ENCODE assay signal across 8 cellular contexts in the genomic region with DNA sequence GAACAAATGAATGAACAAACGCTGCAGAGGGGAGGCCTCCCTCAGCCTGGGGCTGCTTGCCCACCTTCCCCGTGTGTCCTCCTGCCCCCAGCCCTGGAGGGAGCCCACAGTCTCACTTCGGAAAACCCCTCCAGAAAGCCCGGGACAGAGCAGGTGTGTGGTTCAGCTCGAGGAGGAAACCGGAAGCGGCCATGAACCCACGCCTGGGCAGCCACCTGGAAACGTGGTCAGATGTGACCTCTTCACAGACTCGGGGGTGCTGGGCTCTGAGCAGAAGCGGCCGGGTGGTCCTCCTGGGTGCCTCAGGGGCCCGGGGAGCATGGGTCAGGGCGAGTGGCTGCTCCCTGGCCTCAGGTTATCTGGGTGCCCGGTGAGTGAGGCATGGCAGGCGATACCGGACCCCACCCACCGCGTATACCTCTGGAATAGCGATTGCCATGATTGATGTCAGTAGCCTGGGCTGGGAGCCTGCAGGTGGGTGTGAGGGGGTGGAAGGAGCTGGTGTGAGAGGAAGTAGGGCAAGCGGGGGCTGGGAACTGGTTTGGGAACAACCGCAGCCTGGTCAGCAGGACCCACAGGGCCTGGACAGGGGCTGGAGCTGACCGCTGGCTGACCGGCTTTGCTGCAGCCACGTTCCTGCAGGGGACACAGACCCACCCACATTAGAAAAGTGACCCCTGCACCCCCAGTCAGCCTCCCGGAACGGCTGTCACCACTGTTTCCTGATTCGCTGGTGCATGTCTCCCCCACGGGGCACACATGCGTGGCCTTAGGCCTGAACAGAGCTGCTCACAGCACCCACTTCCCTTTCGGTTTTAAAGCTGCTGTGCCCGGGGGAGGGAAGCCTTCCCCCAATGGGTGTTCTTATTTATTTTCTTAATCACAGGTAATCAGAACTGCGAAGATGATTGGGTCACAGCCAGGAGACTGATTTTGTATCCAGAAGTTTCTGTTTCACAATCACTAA.
DNase-seq lines count a peak whose midpoint lies in the region; ATAC-seq and TF ChIP-seq lines count a peak whose summit lies in the region.
"Not testable (repeated sequence)": the region's sequence is repeated elsewhere in the genome, so short reads cannot be mapped to it uniquely, and the experiment has no call there.

No MANE protein-coding gene starts in this region.

- H3K4me3 ChIP-seq in heart right ventricle = not testable (repeated sequence)

- H3K4me3 Mint-ChIP-seq in activated CD8-positive, alpha-beta T cell treated with anti-CD3 and anti-CD28 coated beads, Interleukin-2, amount 10 ng/mL, durations not matched to agents 7 days and 5 days; natural killer cell: not testable (repeated sequence)

- H3K36me3 Mint-ChIP-seq in activated CD8-positive, alpha-beta T cell treated with anti-CD3 and anti-CD28 coated beads, Interleukin-2, amount 10 ng/mL, durations not matched to agents 7 days and 5 days (ENCODE audit: low read depth); natural killer cell: not testable (repeated sequence)

- not testable (repeated sequence) for H3K9me3 Mint-ChIP-seq in activated CD8-positive, alpha-beta T cell treated with anti-CD3 and anti-CD28 coated beads, Interleukin-2, amount 10 ng/mL, durations not matched to agents 7 days and 5 days (ENCODE audit: insufficient read depth); natural killer cell

- H3K36me3 ChIP-seq in heart right ventricle = not testable (repeated sequence)

- WGBS in heart right ventricle, 2 donors = no CpG with 5 or more reads among the region's 33 CpGs

- H3K9me3 ChIP-seq in heart right ventricle = not testable (repeated sequence)

- not testable (repeated sequence) for DNase-seq in activated CD8-positive, alpha-beta T cell treated with anti-CD3 and anti-CD28 coated beads, Interleukin-2, amount 10 ng/mL, durations not matched to agents 7 days and 5 days; heart right ventricle; natural killer cell

- intact Hi-C loops in heart right ventricle (cut with DNase I); natural killer cell (cut with micrococcal nuclease): not testable (repeated sequence)

- H3K4me1 Mint-ChIP-seq in activated CD8-positive, alpha-beta T cell treated with anti-CD3 and anti-CD28 coated beads, Interleukin-2, amount 10 ng/mL, durations not matched to agents 7 days and 5 days (ENCODE audit: low read depth); natural killer cell: not testable (repeated sequence)

- ATAC-seq in GM18502 (IDR thresholded peaks at IDR 0.05; ENCODE audit: poor library complexity, unreplicated experiment) (peak; percentile 68), GM19397 (IDR thresholded peaks at IDR 0.05; ENCODE audit: unreplicated experiment) (peak; percentile 65), GM21723 (IDR thresholded peaks at IDR 0.05; ENCODE audit: unreplicated experiment) (peak; percentile 66), HG02943 (IDR thresholded peaks at IDR 0.05; ENCODE audit: low read depth, unreplicated experiment) (peak; percentile 67), HG03432 (IDR thresholded peaks at IDR 0.05; ENCODE audit: unreplicated experiment) (peak; percentile 56), heart right ventricle (peak in 5 of 8 donors; percentile 10 to 45 (median 27)), natural killer cell (peak; percentile 79 to 94 (median 90))
- peak; percentile 87 for ATAC-seq in activated CD8-positive, alpha-beta T cell treated with anti-CD3 and anti-CD28 coated beads, Interleukin-2, amount 10 ng/mL, durations not matched to agents 7 days and 5 days

- not testable (repeated sequence) for H3K27ac ChIP-seq in heart right ventricle

- POLR2A ChIA-PET in activated CD8-positive, alpha-beta T cell treated with anti-CD3 and anti-CD28 coated beads, Interleukin-2, amount 10 ng/mL, durations not matched to agents 7 days and 5 days (lab: Charles Lee) = not testable (repeated sequence)

- not testable (repeated sequence) for TF ChIP-seq CTCF in heart right ventricle (IDR thresholded peaks at IDR 0.05); natural killer cell (IDR thresholded peaks at IDR 0.05)

- not testable (repeated sequence) for H3K27me3 Mint-ChIP-seq in activated CD8-positive, alpha-beta T cell treated with anti-CD3 and anti-CD28 coated beads, Interleukin-2, amount 10 ng/mL, durations not matched to agents 7 days and 5 days (ENCODE audit: low read depth); natural killer cell (ENCODE audit: low read depth in 2 of 2)

- not testable (repeated sequence) for H3K27me3 ChIP-seq in heart right ventricle

- not testable (repeated sequence) for H3K4me1 ChIP-seq in heart right ventricle

- CTCF ChIA-PET in activated CD8-positive, alpha-beta T cell treated with anti-CD3 and anti-CD28 coated beads, Interleukin-2, amount 10 ng/mL, durations not matched to agents 7 days and 5 days (lab: Charles Lee) = not testable (repeated sequence)

- not testable (repeated sequence) for H3K27ac Mint-ChIP-seq in activated CD8-positive, alpha-beta T cell treated with anti-CD3 and anti-CD28 coated beads, Interleukin-2, amount 10 ng/mL, durations not matched to agents 7 days and 5 days; natural killer cell

Comparison
In these comparisons a context has a peak if more than half of its experiments do, and no peak if none do; other contexts are left out.
1. ATAC-seq: peak in every context shown above with its lines; median percentile 90 in natural killer cell; 87 in activated CD8-positive, alpha-beta T cell treated with anti-CD3 and anti-CD28 coated beads, Interleukin-2, amount 10 ng/mL, durations not matched to agents 7 days and 5 days; 68 in GM18502; 67 in HG02943; 66 in GM21723; 65 in GM19397; 56 in HG03432; 27 in heart right ventricle.